Comparison of ENCODE assay signal across 8 cellular contexts in the genomic region with DNA sequence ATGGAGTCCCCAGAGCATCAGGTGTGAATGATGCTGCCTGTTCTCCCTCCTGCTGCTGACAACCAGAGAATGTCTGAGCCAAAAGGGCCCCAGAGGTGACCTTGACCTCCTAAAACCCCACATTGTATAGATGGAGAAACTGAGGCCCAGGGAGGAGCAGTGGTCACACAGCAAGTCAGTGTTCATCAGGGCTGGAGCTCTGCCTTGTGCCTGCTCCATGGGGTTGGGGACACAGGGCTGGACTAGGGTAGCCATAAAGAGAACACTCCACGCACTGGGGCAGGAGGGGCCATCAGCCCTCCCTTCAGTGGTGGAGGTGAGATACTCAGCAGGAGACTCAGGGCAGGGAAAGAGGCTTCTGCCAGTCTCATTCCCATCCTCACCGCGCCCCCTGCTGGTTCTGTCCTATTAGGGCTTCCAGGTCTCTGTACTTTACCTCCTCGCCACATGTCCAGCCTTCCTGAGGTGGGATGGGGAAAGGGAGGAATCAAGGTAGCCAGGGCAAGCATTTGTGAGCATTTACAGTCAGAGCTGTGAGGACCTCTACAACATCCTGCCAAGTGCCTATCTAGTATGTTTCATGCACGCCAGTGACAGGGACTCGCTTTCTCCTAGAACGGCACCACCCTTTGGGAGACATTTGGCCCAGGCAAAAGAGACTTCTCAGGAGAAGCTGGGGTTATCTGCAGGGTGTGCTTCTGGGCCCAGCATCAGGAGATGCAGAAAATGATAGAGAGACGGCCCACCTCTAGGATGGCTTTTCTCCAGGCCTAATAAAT. TPM values are rescaled to one million over a fixed set of nuclear protein-coding genes. Genes with fewer than 3 reads are reported as not detected.
A peak's percentile ranks its signal among the peaks of the same experiment; 100 is the strongest.
DNase-seq lines count a peak whose midpoint lies in the region; ATAC-seq and TF ChIP-seq lines count a peak whose summit lies in the region.

No MANE protein-coding gene starts in this region.

- H3K36me3 Mint-ChIP-seq in GM23338 (ENCODE audit: low read depth) (no peaks in the 10 kb centered on the region), natural killer cell (no peaks in the 10 kb centered on the region)

- H3K9me2 ChIP-seq in GM23338 (ENCODE audit: insufficient read depth): no peaks in the 10 kb centered on the region

- ATAC-seq in GM23338 (peak; percentile 91), esophagus mucosa (peak; percentile 78), natural killer cell (peak in 2 of 3 donors; percentile 38 to 61), HG03159 (IDR thresholded peaks at IDR 0.05; ENCODE audit: unreplicated experiment) (no peak)
- peak; percentile 56 for ATAC-seq in stimulated activated naive CD8-positive, alpha-beta T cell treated with anti-CD3 and anti-CD28 coated beads, Interleukin-15, Interleukin-2, amounts not matched to agents 100 U/mL and 50 U/mL, for 24 hours

- H3K36me3 ChIP-seq in GM23338 (ENCODE audit: insufficient read depth) (no peaks in the 10 kb centered on the region), NT2/D1 (ENCODE audit: insufficient read depth, insufficient read length, low read length) (no peaks in the 10 kb centered on the region)

- H3K4me1 ChIP-seq in GM23338 (ENCODE audit: insufficient read depth) (no peaks in the 10 kb centered on the region; the same call in 1 of the 2 replicates), NT2/D1 (ENCODE audit: insufficient read depth, insufficient read length) (peaks cover 4% of the 10 kb centered on the region)

- H3K79me2 ChIP-seq in GM23338 (replicated peaks; ENCODE audit: insufficient read depth): no peaks in the 10 kb centered on the region

- no peak overlapping the region for H3K9ac ChIP-seq in NT2/D1 (ENCODE audit: insufficient read length, low read depth)

- peaks cover 5% of the 10 kb centered on the region for H3K27me3 Mint-ChIP-seq in GM23338 (ENCODE audit: insufficient read depth, low read depth, poor library complexity)
- H3K27me3 Mint-ChIP-seq in natural killer cell (ENCODE audit: low read depth in 2 of 2): peaks cover 0 to 2% of the 10 kb centered on the region in 2 donors

- H3F3A ChIP-seq in GM23338 (replicated peaks; ENCODE audit: low read depth): no peaks in the 10 kb centered on the region

- no peak overlapping the region for H2AFZ ChIP-seq in GM23338

- no peaks in the 10 kb centered on the region for H3K27me3 ChIP-seq in GM23338 (ENCODE audit: insufficient read depth)
- H3K27me3 ChIP-seq in NT2/D1 (ENCODE audit: insufficient read depth, insufficient read length): no peaks in the 10 kb centered on the region

- H3K27ac Mint-ChIP-seq in GM23338: no peak overlapping the region
- no peak overlapping the region for H3K27ac Mint-ChIP-seq in natural killer cell

- TF ChIP-seq CTCF in AG09319 (IDR thresholded peaks at IDR 0.05; ENCODE audit: low read depth, low read length) (peak; percentile 78), GM23338 (conservative IDR thresholded peaks at IDR 0.05; ENCODE audit: low read depth in 2 of 2) (peak; percentile 66 to 92), natural killer cell (IDR thresholded peaks at IDR 0.05) (peak; percentile 61)

- no peak overlapping the region for H3K27ac ChIP-seq in GM23338 (ENCODE audit: low read depth)

- intact Hi-C loops in natural killer cell (cut with micrococcal nuclease): loop anchor here (1.0 kb wide), 1 partner anchor 103 kb away; no protein-coding TSS in a partner anchor

- H3K4me1 Mint-ChIP-seq in GM23338: peaks cover 3% of the 10 kb centered on the region; the same call in 1 of the 3 replicates
- no peaks in the 10 kb centered on the region for H3K4me1 Mint-ChIP-seq in natural killer cell

- H3K4me3 ChIP-seq in GM23338 (no peak overlapping the region), NT2/D1 (ENCODE audit: insufficient read length, low read depth) (no peak overlapping the region)

- no peak overlapping the region for H3K4me2 ChIP-seq in GM23338

- H3K4me3 Mint-ChIP-seq in GM23338 (no peak overlapping the region), natural killer cell (no peak overlapping the region)

- no peaks in the 10 kb centered on the region for H4K20me1 ChIP-seq in GM23338 (replicated peaks; ENCODE audit: insufficient read depth)

- H3K9me3 Mint-ChIP-seq in GM23338 (no peaks in the 10 kb centered on the region), natural killer cell (no peaks in the 10 kb centered on the region)

- peak; percentile 22 for DNase-seq in AG09319 (ENCODE audit: extremely low read depth, low read depth)
- DNase-seq in GM23338 (ENCODE audit: low spot score): peak; percentile 93
- peak; percentile 66 for DNase-seq in NT2/D1 (ENCODE audit: low read depth, low spot score)
- DNase-seq in activated T-cell treated with anti-CD3 and anti-CD28 coated beads for 24 hours (ENCODE audit: low read depth): peak; percentile 30
- DNase-seq in natural killer cell: peak; percentile 44
- DNase-seq in stimulated activated naive CD8-positive, alpha-beta T cell treated with anti-CD3 and anti-CD28 coated beads, Interleukin-15, Interleukin-2, amounts not matched to agents 100 U/mL and 50 U/mL, for 24 hours: peak; percentile 83

- H3K9me3 ChIP-seq in NT2/D1 (ENCODE audit: insufficient read depth, low read length): no peaks in the 10 kb centered on the region

TF ChIP-seq in GM23338, 12 proteins besides CTCF, POLR2A, EP300 and RAD21:
- TF ChIP-seq EZH2phosphoT487 (IDR thresholded peaks at IDR 0.05; ENCODE audit: unreplicated experiment): no peak
- TF ChIP-seq, protein P1, sequence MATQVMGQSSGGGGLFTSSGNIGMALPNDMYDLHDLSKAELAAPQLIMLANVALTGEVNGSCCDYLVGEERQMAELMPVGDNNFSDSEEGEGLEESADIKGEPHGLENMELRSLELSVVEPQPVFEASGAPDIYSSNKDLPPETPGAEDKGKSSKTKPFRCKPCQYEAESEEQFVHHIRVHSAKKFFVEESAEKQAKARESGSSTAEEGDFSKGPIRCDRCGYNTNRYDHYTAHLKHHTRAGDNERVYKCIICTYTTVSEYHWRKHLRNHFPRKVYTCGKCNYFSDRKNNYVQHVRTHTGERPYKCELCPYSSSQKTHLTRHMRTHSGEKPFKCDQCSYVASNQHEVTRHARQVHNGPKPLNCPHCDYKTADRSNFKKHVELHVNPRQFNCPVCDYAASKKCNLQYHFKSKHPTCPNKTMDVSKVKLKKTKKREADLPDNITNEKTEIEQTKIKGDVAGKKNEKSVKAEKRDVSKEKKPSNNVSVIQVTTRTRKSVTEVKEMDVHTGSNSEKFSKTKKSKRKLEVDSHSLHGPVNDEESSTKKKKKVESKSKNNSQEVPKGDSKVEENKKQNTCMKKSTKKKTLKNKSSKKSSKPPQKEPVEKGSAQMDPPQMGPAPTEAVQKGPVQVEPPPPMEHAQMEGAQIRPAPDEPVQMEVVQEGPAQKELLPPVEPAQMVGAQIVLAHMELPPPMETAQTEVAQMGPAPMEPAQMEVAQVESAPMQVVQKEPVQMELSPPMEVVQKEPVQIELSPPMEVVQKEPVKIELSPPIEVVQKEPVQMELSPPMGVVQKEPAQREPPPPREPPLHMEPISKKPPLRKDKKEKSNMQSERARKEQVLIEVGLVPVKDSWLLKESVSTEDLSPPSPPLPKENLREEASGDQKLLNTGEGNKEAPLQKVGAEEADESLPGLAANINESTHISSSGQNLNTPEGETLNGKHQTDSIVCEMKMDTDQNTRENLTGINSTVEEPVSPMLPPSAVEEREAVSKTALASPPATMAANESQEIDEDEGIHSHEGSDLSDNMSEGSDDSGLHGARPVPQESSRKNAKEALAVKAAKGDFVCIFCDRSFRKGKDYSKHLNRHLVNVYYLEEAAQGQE (IDR thresholded peaks at IDR 0.05; ENCODE audit: unreplicated experiment): no peak
- no peak for TF ChIP-seq STAT1 (IDR thresholded peaks at IDR 0.05; ENCODE audit: unreplicated experiment)
- TF ChIP-seq ZNF114 (CRISPR knock-in tag; IDR thresholded peaks at IDR 0.05): no peak
- no peak for TF ChIP-seq NANOG (IDR thresholded peaks at IDR 0.05; ENCODE audit: borderline replicate concordance)
- no peak for TF ChIP-seq JUNB (IDR thresholded peaks at IDR 0.05; ENCODE audit: unreplicated experiment)

RNA-seq across cellular contexts. Expression of a gene that starts 43.2 kb away (rescaled TPM):
- 23.4 and 25.9 TPM in 2 replicates for total RNA-seq in GM23338 (2014; rRNA removed; shearing (Covaris generic))
- polyA plus RNA-seq in GM23338 (2016; fragmentation: Nextera tagmentation; extraction: Ambion mirVana): 2.8 TPM in 2 replicates
- 2.7 TPM for total RNA-seq in esophagus mucosa
- 10 to 100 TPM; 16.9 to 24.3 (median 17.5) TPM for total RNA-seq in natural killer cell

Comparison
In these comparisons a context has a peak if more than half of its experiments do, and no peak if none do; other contexts are left out.
1. DNase-seq: peak in every context shown above with its lines; median percentile 93 in GM23338; 83 in stimulated activated naive CD8-positive, alpha-beta T cell treated with anti-CD3 and anti-CD28 coated beads, Interleukin-15, Interleukin-2, amounts not matched to agents 100 U/mL and 50 U/mL, for 24 hours; 66 in NT2/D1; 44 in natural killer cell; 30 in activated T-cell treated with anti-CD3 and anti-CD28 coated beads for 24 hours; 22 in AG09319.